In genomic region chr13:100630564-100630963, GRCh38 we compare ENCODE assay signal across 1 cellular context.
TF ChIP-seq lines count a peak whose summit lies in the region.

No MANE protein-coding gene starts in this region.

TF ChIP-seq in HepG2, 621 proteins besides CTCF, POLR2A, EP300 and RAD21:
- TF ChIP-seq ZBTB44 (CRISPR knock-in tag; IDR thresholded peaks at IDR 0.05) (no peak), CHD4 (IDR thresholded peaks at IDR 0.05; ENCODE audit: borderline replicate concordance, low read length) (no peak), MIER3 (CRISPR knock-in tag; IDR thresholded peaks at IDR 0.05; ENCODE audit: borderline replicate concordance) (no peak), ZNF652 (CRISPR knock-in tag; IDR thresholded peaks at IDR 0.05; ENCODE audit: borderline replicate concordance, low read depth) (peak; percentile 35; the same call in 1 of the 2 replicates), GPN1 (CRISPR knock-in tag; IDR thresholded peaks at IDR 0.05; ENCODE audit: borderline replicate concordance) (no peak), ZNF446 (CRISPR knock-in tag; IDR thresholded peaks at IDR 0.05) (no peak), STAG1 (CRISPR knock-in tag; IDR thresholded peaks at IDR 0.05) (no peak), TCF7 (IDR thresholded peaks at IDR 0.05; ENCODE audit: low read depth) (peak; percentile 37; the same call in 1 of the 2 replicates)
- TF ChIP-seq, protein P1, sequence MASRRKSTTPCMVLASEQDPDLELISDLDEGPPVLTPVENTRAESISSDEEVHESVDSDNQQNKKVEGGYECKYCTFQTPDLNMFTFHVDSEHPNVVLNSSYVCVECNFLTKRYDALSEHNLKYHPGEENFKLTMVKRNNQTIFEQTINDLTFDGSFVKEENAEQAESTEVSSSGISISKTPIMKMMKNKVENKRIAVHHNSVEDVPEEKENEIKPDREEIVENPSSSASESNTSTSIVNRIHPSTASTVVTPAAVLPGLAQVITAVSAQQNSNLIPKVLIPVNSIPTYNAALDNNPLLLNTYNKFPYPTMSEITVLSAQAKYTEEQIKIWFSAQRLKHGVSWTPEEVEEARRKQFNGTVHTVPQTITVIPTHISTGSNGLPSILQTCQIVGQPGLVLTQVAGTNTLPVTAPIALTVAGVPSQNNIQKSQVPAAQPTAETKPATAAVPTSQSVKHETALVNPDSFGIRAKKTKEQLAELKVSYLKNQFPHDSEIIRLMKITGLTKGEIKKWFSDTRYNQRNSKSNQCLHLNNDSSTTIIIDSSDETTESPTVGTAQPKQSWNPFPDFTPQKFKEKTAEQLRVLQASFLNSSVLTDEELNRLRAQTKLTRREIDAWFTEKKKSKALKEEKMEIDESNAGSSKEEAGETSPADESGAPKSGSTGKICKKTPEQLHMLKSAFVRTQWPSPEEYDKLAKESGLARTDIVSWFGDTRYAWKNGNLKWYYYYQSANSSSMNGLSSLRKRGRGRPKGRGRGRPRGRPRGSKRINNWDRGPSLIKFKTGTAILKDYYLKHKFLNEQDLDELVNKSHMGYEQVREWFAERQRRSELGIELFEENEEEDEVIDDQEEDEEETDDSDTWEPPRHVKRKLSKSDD (CRISPR knock-in tag; IDR thresholded peaks at IDR 0.05; ENCODE audit: low read depth), result no peak
- TF ChIP-seq, protein P2, sequence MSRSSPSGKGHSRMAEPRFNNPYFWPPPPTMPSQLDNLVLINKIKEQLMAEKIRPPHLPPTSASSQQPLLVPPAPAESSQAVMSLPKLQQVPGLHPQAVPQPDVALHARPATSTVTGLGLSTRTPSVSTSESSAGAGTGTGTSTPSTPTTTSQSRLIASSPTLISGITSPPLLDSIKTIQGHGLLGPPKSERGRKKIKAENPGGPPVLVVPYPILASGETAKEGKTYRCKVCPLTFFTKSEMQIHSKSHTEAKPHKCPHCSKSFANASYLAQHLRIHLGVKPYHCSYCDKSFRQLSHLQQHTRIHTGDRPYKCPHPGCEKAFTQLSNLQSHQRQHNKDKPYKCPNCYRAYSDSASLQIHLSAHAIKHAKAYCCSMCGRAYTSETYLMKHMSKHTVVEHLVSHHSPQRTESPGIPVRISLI (CRISPR knock-in tag; IDR thresholded peaks at IDR 0.05; ENCODE audit: borderline replicate concordance), result no peak
- TF ChIP-seq, protein P3, sequence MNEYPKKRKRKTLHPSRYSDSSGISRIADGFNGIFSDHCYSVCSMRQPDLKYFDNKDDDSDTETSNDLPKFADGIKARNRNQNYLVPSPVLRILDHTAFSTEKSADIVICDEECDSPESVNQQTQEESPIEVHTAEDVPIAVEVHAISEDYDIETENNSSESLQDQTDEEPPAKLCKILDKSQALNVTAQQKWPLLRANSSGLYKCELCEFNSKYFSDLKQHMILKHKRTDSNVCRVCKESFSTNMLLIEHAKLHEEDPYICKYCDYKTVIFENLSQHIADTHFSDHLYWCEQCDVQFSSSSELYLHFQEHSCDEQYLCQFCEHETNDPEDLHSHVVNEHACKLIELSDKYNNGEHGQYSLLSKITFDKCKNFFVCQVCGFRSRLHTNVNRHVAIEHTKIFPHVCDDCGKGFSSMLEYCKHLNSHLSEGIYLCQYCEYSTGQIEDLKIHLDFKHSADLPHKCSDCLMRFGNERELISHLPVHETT (CRISPR knock-in tag; conservative IDR thresholded peaks at IDR 0.05), result no peak
